In genomic region chr11:17475666-17476316, GRCh38 we compare ENCODE assay signal across 13 cellular contexts. TPM values are rescaled to one million over a fixed set of nuclear protein-coding genes. Genes with fewer than 3 reads are reported as not detected.
DNase-seq lines count a peak whose midpoint lies in the region; ATAC-seq and TF ChIP-seq lines count a peak whose summit lies in the region.
"Had no signal": no experiment of that assay in that cellular context is flagged by ENCODE, and none has a peak within 500 bp of the region (broad histone marks: within the 10 kb centered on the region; RNA-seq: fewer than 3 reads in every experiment).

No MANE protein-coding gene starts in this region.

- no peaks in the 10 kb centered on the region for H3K9me3 ChIP-seq in MG63

- peak overlapping the region; percentile 66 for H3K4me3 ChIP-seq in coronary artery
- H3K4me3 ChIP-seq in MG63, result no peak overlapping the region
- H3K4me3 ChIP-seq: GM12878 had no signal

- peaks cover 73% of the 10 kb centered on the region for H3K27me3 Mint-ChIP-seq in stimulated activated naive CD8-positive, alpha-beta T cell treated with anti-CD3 and anti-CD28 coated beads, Interleukin-15, Interleukin-2, amounts not matched to agents 100 ng/mL and 50 ng/mL, for 24 hours
- peaks cover 93% of the 10 kb centered on the region for H3K27me3 Mint-ChIP-seq in nephron (ENCODE audit: low read depth)

- H3K27me3 ChIP-seq in MG63, result peaks cover 5% of the 10 kb centered on the region

- TF ChIP-seq CTCF in coronary artery (IDR thresholded peaks at IDR 0.05) (no peak), nephron (IDR thresholded peaks at IDR 0.05; ENCODE audit: unreplicated experiment in 3 of 3) (no peak)

- H3K4me1 Mint-ChIP-seq in stimulated activated naive CD8-positive, alpha-beta T cell treated with anti-CD3 and anti-CD28 coated beads, Interleukin-15, Interleukin-2, amounts not matched to agents 100 ng/mL and 50 ng/mL, for 24 hours (ENCODE audit: low read depth), result peaks cover 3% of the 10 kb centered on the region
- no peaks in the 10 kb centered on the region for H3K4me1 Mint-ChIP-seq in nephron

- no peak overlapping the region for H3K27ac ChIP-seq in coronary artery
- H3K27ac ChIP-seq: brain microvascular endothelial cell had no signal

- no peak for ATAC-seq in stimulated activated naive CD8-positive, alpha-beta T cell treated with anti-CD3 and anti-CD28 coated beads, Interleukin-15, Interleukin-2, amounts not matched to agents 100 U/mL and 50 U/mL, for 24 hours
- ATAC-seq in GM19463 (IDR thresholded peaks at IDR 0.05; ENCODE audit: unreplicated experiment), result no peak
- ATAC-seq in GM19035 (IDR thresholded peaks at IDR 0.05; ENCODE audit: unreplicated experiment), result no peak
- ATAC-seq: GM12878 had no signal

- no peaks in the 10 kb centered on the region for H3K36me3 Mint-ChIP-seq in stimulated activated naive CD8-positive, alpha-beta T cell treated with anti-CD3 and anti-CD28 coated beads, Interleukin-15, Interleukin-2, amounts not matched to agents 100 ng/mL and 50 ng/mL, for 24 hours (ENCODE audit: low read depth)
- H3K36me3 Mint-ChIP-seq in nephron (ENCODE audit: low read depth), result no peaks in the 10 kb centered on the region

- peak overlapping the region; percentile 38 for H3K4me3 Mint-ChIP-seq in stimulated activated naive CD8-positive, alpha-beta T cell treated with anti-CD3 and anti-CD28 coated beads, Interleukin-15, Interleukin-2, amounts not matched to agents 100 ng/mL and 50 ng/mL, for 24 hours
- H3K4me3 Mint-ChIP-seq in nephron, result peak overlapping the region; percentile 79 to 88 (median 83)

- H3K9me3 Mint-ChIP-seq in stimulated activated naive CD8-positive, alpha-beta T cell treated with anti-CD3 and anti-CD28 coated beads, Interleukin-15, Interleukin-2, amounts not matched to agents 100 ng/mL and 50 ng/mL, for 24 hours, result no peaks in the 10 kb centered on the region
- no peaks in the 10 kb centered on the region for H3K9me3 Mint-ChIP-seq in nephron

- H3K27ac Mint-ChIP-seq in stimulated activated naive CD8-positive, alpha-beta T cell treated with anti-CD3 and anti-CD28 coated beads, Interleukin-15, Interleukin-2, amounts not matched to agents 100 ng/mL and 50 ng/mL, for 24 hours, result no peak overlapping the region
- no peak overlapping the region for H3K27ac Mint-ChIP-seq in nephron

- H3K36me3 ChIP-seq in MG63, result no peaks in the 10 kb centered on the region
- H3K36me3 ChIP-seq: brain microvascular endothelial cell had no signal

- no peak for DNase-seq in stimulated activated naive CD8-positive, alpha-beta T cell treated with anti-CD3 and anti-CD28 coated beads, Interleukin-15, Interleukin-2, amounts not matched to agents 100 U/mL and 50 U/mL, for 24 hours
- DNase-seq in coronary artery (ENCODE audit: low spot score) (no peak), MG63 (no peak), GDM1 (lab: John Stamatoyannopoulos, UW) (no peak)
- DNase-seq: brain microvascular endothelial cell; CD4-positive, CD25-positive, alpha-beta regulatory T cell had no signal

RNA-seq across cellular contexts. Expression of gene ABCC8, which starts 0.9 kb away (rescaled TPM):
- not detected in 2 replicates for total RNA-seq in MG63 (2014; rRNA removed; shearing (Covaris generic); ENCODE audit: low replicate concordance)
- total RNA-seq: CD4-positive, CD25-positive, alpha-beta regulatory T cell; fibroblast of villous mesenchyme; GM12878; HT1080 had no signal
